ENCODE assay signal across 9 cellular contexts in genomic region chr1:41660570-41661427, GRCh38.
DNase-seq lines count a peak whose midpoint lies in the region; ATAC-seq and TF ChIP-seq lines count a peak whose summit lies in the region.
"Had no signal": no experiment of that assay in that cellular context is flagged by ENCODE, and none has a peak within 500 bp of the region (broad histone marks: within the 10 kb centered on the region; RNA-seq: fewer than 3 reads in every experiment).

No MANE protein-coding gene starts in this region.

- H3K4me3 ChIP-seq in right cardiac atrium (ENCODE audit: low read length), result peak overlapping the region; percentile 80
- H3K4me3 ChIP-seq in left lung, result peak overlapping the region; percentile 58 to 59
- peak overlapping the region in 3 of 4 donors; percentile 70 to 77 (median 73) for H3K4me3 ChIP-seq in upper lobe of left lung

- H3K4me1 Mint-ChIP-seq in activated T-helper 1 cell treated with anti-CD3 and anti-CD28 coated beads, Interleukin-12 subunit alpha, Interleukin-12 subunit beta, Interleukin-2, Interleukin-4 antibody, amounts not matched to agents 30 ng/mL and 10 ng/mL and 1 ng/mL, durations not matched to agents 14 hours and 24 hours and 36 hours (ENCODE audit: low read depth), result peaks cover 83% of the 10 kb centered on the region

- H3K36me3 Mint-ChIP-seq in activated T-helper 1 cell treated with anti-CD3 and anti-CD28 coated beads, Interleukin-12 subunit alpha, Interleukin-12 subunit beta, Interleukin-2, Interleukin-4 antibody, amounts not matched to agents 30 ng/mL and 10 ng/mL and 1 ng/mL, durations not matched to agents 14 hours and 24 hours and 36 hours (ENCODE audit: low read depth), result peaks cover 48% of the 10 kb centered on the region

- TF ChIP-seq CTCF in left lung (IDR thresholded peaks at IDR 0.05) (no peak), upper lobe of left lung (IDR thresholded peaks at IDR 0.05) (no peak)

- intact Hi-C loops in right cardiac atrium (cut with DNase I), result no loop called here
- intact Hi-C loops in Right ventricle myocardium inferior (cut with DNase I), result loop anchor here (5.0 kb wide), 2 partner anchors 43 to 112 kb away; no protein-coding TSS in a partner anchor
- intact Hi-C loops in activated T-helper 1 cell treated with anti-CD3 and anti-CD28 coated beads, Interleukin-12 subunit alpha, Interleukin-12 subunit beta, Interleukin-2, Interleukin-4 antibody, amounts not matched to agents 30 ng/mL and 10 ng/mL and 1 ng/mL, durations not matched to agents 14 hours and 24 hours and 36 hours (cut with micrococcal nuclease), result loop anchor here (1.0 to 2.0 kb wide), 4 partner anchors 21 to 375 kb away; no protein-coding TSS in a partner anchor
- intact Hi-C loops in left lung (cut with DNase I), result no loop called here

- H3K9me3 Mint-ChIP-seq in activated T-helper 1 cell treated with anti-CD3 and anti-CD28 coated beads, Interleukin-12 subunit alpha, Interleukin-12 subunit beta, Interleukin-2, Interleukin-4 antibody, amounts not matched to agents 30 ng/mL and 10 ng/mL and 1 ng/mL, durations not matched to agents 14 hours and 24 hours and 36 hours, result no peaks in the 10 kb centered on the region

- no peak for TF ChIP-seq POLR2A in upper lobe of left lung (IDR thresholded peaks at IDR 0.05)

- WGBS in right cardiac atrium, result 59% methylated on average over 5 of the region's 5 CpGs
- WGBS in upper lobe of left lung, 2 donors, result 67 to 69% methylated on average over 5 of the region's 5 CpGs

- no peak overlapping the region for H3K27ac ChIP-seq in right cardiac atrium (ENCODE audit: low read length)
- no peak overlapping the region for H3K27ac ChIP-seq in left lung
- H3K27ac ChIP-seq in upper lobe of left lung, result no peak overlapping the region

- DNase-seq in right cardiac atrium, result no peak
- DNase-seq in Right ventricle myocardium inferior (ENCODE audit: missing footprints), result no peak
- no peak for DNase-seq in activated T-helper 1 cell treated with anti-CD3 and anti-CD28 coated beads, Interleukin-12 subunit alpha, Interleukin-12 subunit beta, Interleukin-2, Interleukin-4 antibody, amounts not matched to agents 30 ng/mL and 10 ng/mL and 1 ng/mL, durations not matched to agents 14 hours and 24 hours and 36 hours (ENCODE audit: low spot score)
- no peak for DNase-seq in left lung
- no peak for DNase-seq in upper lobe of left lung
- DNase-seq in LoVo (ENCODE audit: low spot score), result no peak
- no peak for DNase-seq in anterior cingulate cortex (lab: John Stamatoyannopoulos, UW)
- DNase-seq in NCI-H2227 treated with DMSO at 0.1 percent for 48 hours (lab: John Stamatoyannopoulos, UW), result no peak
- DNase-seq: EL had no signal

- H3K36me3 ChIP-seq in left lung (no peaks in the 10 kb centered on the region), upper lobe of left lung (no peaks in the 10 kb centered on the region)

- H3K27me3 Mint-ChIP-seq in activated T-helper 1 cell treated with anti-CD3 and anti-CD28 coated beads, Interleukin-12 subunit alpha, Interleukin-12 subunit beta, Interleukin-2, Interleukin-4 antibody, amounts not matched to agents 30 ng/mL and 10 ng/mL and 1 ng/mL, durations not matched to agents 14 hours and 24 hours and 36 hours (ENCODE audit: insufficient read depth), result no peaks in the 10 kb centered on the region

- H3K27me3 ChIP-seq in right cardiac atrium (ENCODE audit: control insufficient read depth, insufficient read depth) (no peaks in the 10 kb centered on the region), left lung (peaks cover 0 to 18% of the 10 kb centered on the region in 2 donors), upper lobe of left lung (no peaks in the 10 kb centered on the region)

- TF ChIP-seq EP300 in upper lobe of left lung (IDR thresholded peaks at IDR 0.05), result no peak

- ATAC-seq in right cardiac atrium (no peak), Right ventricle myocardium inferior (no peak), left lung (no peak), upper lobe of left lung (ENCODE audit: low FRiP score in 2 of 2) (no peak)

- H3K9me3 ChIP-seq in right cardiac atrium (ENCODE audit: control insufficient read depth, low read length) (no peaks in the 10 kb centered on the region), left lung (no peaks in the 10 kb centered on the region), upper lobe of left lung (no peaks in the 10 kb centered on the region)

- peak overlapping the region; percentile 93 for H3K27ac Mint-ChIP-seq in activated T-helper 1 cell treated with anti-CD3 and anti-CD28 coated beads, Interleukin-12 subunit alpha, Interleukin-12 subunit beta, Interleukin-2, Interleukin-4 antibody, amounts not matched to agents 30 ng/mL and 10 ng/mL and 1 ng/mL, durations not matched to agents 14 hours and 24 hours and 36 hours

- H3K4me1 ChIP-seq in right cardiac atrium (ENCODE audit: control insufficient read depth, insufficient read depth, low read length), result peaks cover 3% of the 10 kb centered on the region
- H3K4me1 ChIP-seq in left lung, result peaks cover 17 to 70% of the 10 kb centered on the region in 2 donors
- peaks cover 19 to 37% (median 29%) of the 10 kb centered on the region in 4 donors for H3K4me1 ChIP-seq in upper lobe of left lung

- H3K4me3 Mint-ChIP-seq in activated T-helper 1 cell treated with anti-CD3 and anti-CD28 coated beads, Interleukin-12 subunit alpha, Interleukin-12 subunit beta, Interleukin-2, Interleukin-4 antibody, amounts not matched to agents 30 ng/mL and 10 ng/mL and 1 ng/mL, durations not matched to agents 14 hours and 24 hours and 36 hours, result peak overlapping the region; percentile 83

Comparison
In these comparisons a context has a peak if more than half of its experiments do, and no peak if none do; other contexts are left out.
1. intact Hi-C loops: an anchor here in Right ventricle myocardium inferior (5.0 kb wide) and activated T-helper 1 cell treated with anti-CD3 and anti-CD28 coated beads, Interleukin-12 subunit alpha, Interleukin-12 subunit beta, Interleukin-2, Interleukin-4 antibody, amounts not matched to agents 30 ng/mL and 10 ng/mL and 1 ng/mL, durations not matched to agents 14 hours and 24 hours and 36 hours (1.0 to 2.0 kb wide); none called in right cardiac atrium and left lung.